14 cellular contexts compared by ENCODE assay signal in genomic region chr9:97852001-97852398, GRCh38. TPM values are rescaled to one million over a fixed set of nuclear protein-coding genes. Genes with fewer than 3 reads are reported as not detected.
DNase-seq lines count a peak whose midpoint lies in the region; ATAC-seq lines count a peak whose summit lies in the region.
"Had no signal": no experiment of that assay in that cellular context is flagged by ENCODE, and none has a peak within 500 bp of the region (broad histone marks: within the 10 kb centered on the region; RNA-seq: fewer than 3 reads in every experiment).

No MANE protein-coding gene starts in this region.

- H3K27me3 ChIP-seq in HAP-1 (ENCODE audit: low read depth), result peaks cover 26% of the 10 kb centered on the region

- H3K27ac Mint-ChIP-seq in activated naive CD4-positive, alpha-beta T cell treated with anti-CD3 and anti-CD28 coated beads, Interleukin-2, amount 10 ng/mL, durations not matched to agents 7 days and 5 days, result peak overlapping the region; percentile 72
- no peak overlapping the region for H3K27ac Mint-ChIP-seq in activated naive CD4-positive, alpha-beta T cell treated with anti-CD3 and anti-CD28 coated beads for 36 hours
- peak overlapping the region in 1 of 2 donors; percentile 52 for H3K27ac Mint-ChIP-seq in T-cell
- no peak overlapping the region for H3K27ac Mint-ChIP-seq in stimulated activated effector memory CD8-positive, alpha-beta T cell treated with anti-CD3 and anti-CD28 coated beads, Interleukin-12 subunit alpha, Interleukin-12 subunit beta, amount 100 ng/mL, for 72 hours

- peaks cover 5% of the 10 kb centered on the region for H3K36me3 Mint-ChIP-seq in activated naive CD4-positive, alpha-beta T cell treated with anti-CD3 and anti-CD28 coated beads, Interleukin-2, amount 10 ng/mL, durations not matched to agents 7 days and 5 days
- no peaks in the 10 kb centered on the region for H3K36me3 Mint-ChIP-seq in activated naive CD4-positive, alpha-beta T cell treated with anti-CD3 and anti-CD28 coated beads for 36 hours (ENCODE audit: low read depth)
- no peaks in the 10 kb centered on the region for H3K36me3 Mint-ChIP-seq in T-cell
- H3K36me3 Mint-ChIP-seq in stimulated activated effector memory CD8-positive, alpha-beta T cell treated with anti-CD3 and anti-CD28 coated beads, Interleukin-12 subunit alpha, Interleukin-12 subunit beta, amount 100 ng/mL, for 72 hours, result no peaks in the 10 kb centered on the region

- H3K27me3 Mint-ChIP-seq in activated naive CD4-positive, alpha-beta T cell treated with anti-CD3 and anti-CD28 coated beads, Interleukin-2, amount 10 ng/mL, durations not matched to agents 7 days and 5 days, result peaks cover 98% of the 10 kb centered on the region
- H3K27me3 Mint-ChIP-seq in activated naive CD4-positive, alpha-beta T cell treated with anti-CD3 and anti-CD28 coated beads for 36 hours (ENCODE audit: low read depth), result peaks cover 78% of the 10 kb centered on the region
- peaks cover 56 to 80% of the 10 kb centered on the region in 2 donors for H3K27me3 Mint-ChIP-seq in T-cell

- H3K9me3 ChIP-seq in iPS-18c (ENCODE audit: control insufficient read depth, insufficient read depth, low read length), result no peaks in the 10 kb centered on the region
- H3K9me3 ChIP-seq in HAP-1, result peaks cover 5% of the 10 kb centered on the region; the same call in 1 of the 2 replicates
- H3K9me3 ChIP-seq: adrenal gland, psoas muscle had no signal

- no peaks in the 10 kb centered on the region for H3K9me3 Mint-ChIP-seq in activated naive CD4-positive, alpha-beta T cell treated with anti-CD3 and anti-CD28 coated beads, Interleukin-2, amount 10 ng/mL, durations not matched to agents 7 days and 5 days
- no peaks in the 10 kb centered on the region for H3K9me3 Mint-ChIP-seq in activated naive CD4-positive, alpha-beta T cell treated with anti-CD3 and anti-CD28 coated beads for 36 hours
- no peaks in the 10 kb centered on the region for H3K9me3 Mint-ChIP-seq in T-cell
- no peaks in the 10 kb centered on the region for H3K9me3 Mint-ChIP-seq in stimulated activated effector memory CD8-positive, alpha-beta T cell treated with anti-CD3 and anti-CD28 coated beads, Interleukin-12 subunit alpha, Interleukin-12 subunit beta, amount 100 ng/mL, for 72 hours

- no peaks in the 10 kb centered on the region for H3K36me3 ChIP-seq in HAP-1 (replicated peaks)
- H3K36me3 ChIP-seq: adrenal gland had no signal

- ATAC-seq in T-cell (replicated peaks in 1 of 4) (no peak), HG02571 (IDR thresholded peaks at IDR 0.05; ENCODE audit: unreplicated experiment) (no peak)
- ATAC-seq in stimulated activated effector memory CD8-positive, alpha-beta T cell treated with anti-CD3 and anti-CD28 coated beads, Interleukin-12 subunit alpha, Interleukin-12 subunit beta, amount 100 ng/mL, for 72 hours, result no peak

- H3K4me1 ChIP-seq in HAP-1, result no peaks in the 10 kb centered on the region; the same call in 1 of the 2 replicates

- POLR2A ChIA-PET in T-cell (lab: Charles Lee), result no interaction called here

- intact Hi-C loops in activated naive CD4-positive, alpha-beta T cell treated with anti-CD3 and anti-CD28 coated beads for 36 hours (cut with micrococcal nuclease), result loop anchor here (2.0 to 10.0 kb wide), 4 partner anchors 49 to 997 kb away; partner anchors contain the start of genes TDRD7 and ZNF782

- H3K4me3 Mint-ChIP-seq in activated naive CD4-positive, alpha-beta T cell treated with anti-CD3 and anti-CD28 coated beads, Interleukin-2, amount 10 ng/mL, durations not matched to agents 7 days and 5 days, result peak overlapping the region; percentile 54
- no peak overlapping the region for H3K4me3 Mint-ChIP-seq in activated naive CD4-positive, alpha-beta T cell treated with anti-CD3 and anti-CD28 coated beads for 36 hours
- peak overlapping the region; percentile 24 to 81 (median 36) for H3K4me3 Mint-ChIP-seq in T-cell
- H3K4me3 Mint-ChIP-seq in stimulated activated effector memory CD8-positive, alpha-beta T cell treated with anti-CD3 and anti-CD28 coated beads, Interleukin-12 subunit alpha, Interleukin-12 subunit beta, amount 100 ng/mL, for 72 hours, result peak overlapping the region; percentile 80

- CTCF ChIA-PET in activated naive CD4-positive, alpha-beta T cell treated with anti-CD3 and anti-CD28 coated beads, Interleukin-2, amount 10 ng/mL, durations not matched to agents 7 days and 5 days (lab: Charles Lee), result no interaction called here
- CTCF ChIA-PET in activated naive CD4-positive, alpha-beta T cell treated with anti-CD3 and anti-CD28 coated beads for 36 hours (lab: Charles Lee), result no interaction called here
- CTCF ChIA-PET in T-cell (lab: Charles Lee), result no interaction called here

- in situ Hi-C loops in HAP-1 (cut with MboI; ENCODE audit: low sequenced_read_pairs), result no loop called here

- H3K4me3 ChIP-seq in iPS-18c (ENCODE audit: insufficient read depth, low read depth, low read length), result 0 out of 2 replicates have a peak overlapping the region, but pooled peaks have one; percentile 28
- no peak overlapping the region for H3K4me3 ChIP-seq in HAP-1
- H3K4me3 ChIP-seq: adrenal gland had no signal

- DNase-seq in activated naive CD4-positive, alpha-beta T cell treated with anti-CD3 and anti-CD28 coated beads, Interleukin-2, amount 10 ng/mL, durations not matched to agents 7 days and 5 days, result no peak
- DNase-seq in activated naive CD4-positive, alpha-beta T cell treated with anti-CD3 and anti-CD28 coated beads for 36 hours, result no peak
- no peak for DNase-seq in T-cell
- DNase-seq in stimulated activated effector memory CD8-positive, alpha-beta T cell treated with anti-CD3 and anti-CD28 coated beads, Interleukin-12 subunit alpha, Interleukin-12 subunit beta, amount 100 ng/mL, for 72 hours (ENCODE audit: low spot score in 2 of 2), result no peak
- DNase-seq in HAP-1 (ENCODE audit: low spot score in 2 of 2), result no peak
- no peak for DNase-seq in pons (ENCODE audit: low spot score)
- DNase-seq: adrenal gland, cortex of kidney, DND-41, NCI-H187, NCI-H748 treated with DMSO at 0.1 percent for 48 hours, psoas muscle had no signal

- H3K4me1 Mint-ChIP-seq in activated naive CD4-positive, alpha-beta T cell treated with anti-CD3 and anti-CD28 coated beads, Interleukin-2, amount 10 ng/mL, durations not matched to agents 7 days and 5 days, result peaks cover 43% of the 10 kb centered on the region
- peaks cover 29% of the 10 kb centered on the region for H3K4me1 Mint-ChIP-seq in activated naive CD4-positive, alpha-beta T cell treated with anti-CD3 and anti-CD28 coated beads for 36 hours (ENCODE audit: low read depth)
- peaks cover 12 to 49% (median 34%) of the 10 kb centered on the region in 3 donors for H3K4me1 Mint-ChIP-seq in T-cell
- H3K4me1 Mint-ChIP-seq in stimulated activated effector memory CD8-positive, alpha-beta T cell treated with anti-CD3 and anti-CD28 coated beads, Interleukin-12 subunit alpha, Interleukin-12 subunit beta, amount 100 ng/mL, for 72 hours, result peaks cover 23% of the 10 kb centered on the region

RNA-seq across cellular contexts. Expression of gene FOXE1, which starts 1.0 kb away (rescaled TPM):
- under 1 TPM; 0.10 TPM for total RNA-seq in activated naive CD4-positive, alpha-beta T cell treated with anti-CD3 and anti-CD28 coated beads for 36 hours
- under 1 TPM in 4 of 5 donors, not detected in 1; 0.06 to 0.14 (median 0.11) TPM for total RNA-seq in T-cell
- total RNA-seq: psoas muscle had no signal
